Comparison of ENCODE assay signal across 12 cellular contexts in the genomic region with DNA sequence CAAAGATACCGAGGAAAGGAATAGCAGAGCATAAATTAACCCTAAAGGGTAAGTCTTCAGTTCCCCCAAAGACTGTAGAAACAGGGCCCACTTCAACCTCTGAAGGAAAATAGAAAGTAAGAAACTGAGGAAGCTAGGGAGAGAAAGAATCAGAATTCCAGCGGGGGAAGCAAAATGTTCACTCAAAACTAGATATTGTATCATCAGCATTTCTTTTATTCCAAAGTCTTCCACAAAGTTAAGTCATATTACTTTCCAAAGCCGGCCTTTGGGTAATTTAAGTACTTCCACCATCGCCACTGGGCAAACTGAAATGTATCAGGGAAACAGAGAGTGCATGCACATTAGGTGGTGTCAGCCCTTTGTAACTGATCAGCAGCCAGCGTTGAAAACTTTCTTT.
A peak's percentile ranks its signal among the peaks of the same experiment; 100 is the strongest.
DNase-seq lines count a peak whose midpoint lies in the region; ATAC-seq and TF ChIP-seq lines count a peak whose summit lies in the region.
"Had no signal": no experiment of that assay in that cellular context is flagged by ENCODE, and none has a peak within 500 bp of the region (broad histone marks: within the 10 kb centered on the region; RNA-seq: fewer than 3 reads in every experiment).

No MANE protein-coding gene starts in this region.

- H3K4me3 Mint-ChIP-seq in neural progenitor cell, result no peak overlapping the region
- H3K4me3 Mint-ChIP-seq: CD4-positive, alpha-beta T cell; GM23338 had no signal

- no peaks in the 10 kb centered on the region for H3K4me1 ChIP-seq in GM23248 (ENCODE audit: insufficient read depth)
- no peaks in the 10 kb centered on the region for H3K4me1 ChIP-seq in neural progenitor cell
- no peaks in the 10 kb centered on the region for H3K4me1 ChIP-seq in left lung
- H3K4me1 ChIP-seq in Karpas-422 (ENCODE audit: low read length), result no peaks in the 10 kb centered on the region
- H3K4me1 ChIP-seq: BLaER1 had no signal

- H3K79me2 ChIP-seq in GM23248 (ENCODE audit: insufficient read depth) (no peaks in the 10 kb centered on the region), neural progenitor cell (ENCODE audit: low read depth) (no peaks in the 10 kb centered on the region), Karpas-422 (ENCODE audit: low read length) (no peaks in the 10 kb centered on the region)

- in situ Hi-C loops in GM23248 (cut with MboI), result no loop called here

- no peaks in the 10 kb centered on the region for H3K36me3 ChIP-seq in GM23248 (ENCODE audit: low read depth)
- H3K36me3 ChIP-seq in neural progenitor cell, result no peaks in the 10 kb centered on the region
- no peaks in the 10 kb centered on the region for H3K36me3 ChIP-seq in left lung
- no peaks in the 10 kb centered on the region for H3K36me3 ChIP-seq in Karpas-422 (ENCODE audit: insufficient read depth, low read length)
- H3K36me3 ChIP-seq: BLaER1 had no signal

- H3K4me2 ChIP-seq in GM23248 (ENCODE audit: unreplicated experiment), result no peak overlapping the region
- no peak overlapping the region for H3K4me2 ChIP-seq in neural progenitor cell
- no peak overlapping the region for H3K4me2 ChIP-seq in Karpas-422 (ENCODE audit: low read depth, low read length, poor library complexity, severe bottlenecking)
- H3K4me2 ChIP-seq: BLaER1, GM23338 had no signal

- H3K27ac ChIP-seq in GM23248, result no peak overlapping the region
- H3K27ac ChIP-seq in neural progenitor cell, result no peak overlapping the region
- no peak overlapping the region for H3K27ac ChIP-seq in left lung
- H3K27ac ChIP-seq in Karpas-422 (ENCODE audit: low read length), result no peak overlapping the region
- H3K27ac ChIP-seq: BLaER1 had no signal

- no peaks in the 10 kb centered on the region for H3K36me3 Mint-ChIP-seq in neural progenitor cell

- H2AFZ ChIP-seq in GM23248, result peak overlapping the region; percentile 33; the same call in 1 of the 2 replicates
- H2AFZ ChIP-seq in neural progenitor cell (replicated peaks), result no peak overlapping the region
- H2AFZ ChIP-seq in Karpas-422 (ENCODE audit: low read length), result no peak overlapping the region
- H2AFZ ChIP-seq: GM23338 had no signal

- peaks cover 7% of the 10 kb centered on the region for H3K4me1 Mint-ChIP-seq in neural progenitor cell

- H3K27me3 Mint-ChIP-seq in neural progenitor cell (ENCODE audit: insufficient read depth, low read depth), result peaks cover 2% of the 10 kb centered on the region

- H3K9me3 ChIP-seq in GM23248 (ENCODE audit: low read depth), result no peaks in the 10 kb centered on the region
- no peaks in the 10 kb centered on the region for H3K9me3 ChIP-seq in neural progenitor cell (ENCODE audit: low read depth)
- H3K9me3 ChIP-seq in left lung, result no peaks in the 10 kb centered on the region
- no peaks in the 10 kb centered on the region for H3K9me3 ChIP-seq in Karpas-422 (ENCODE audit: low read length)
- H3K9me3 ChIP-seq: BLaER1 had no signal

- intact Hi-C loops in left lung (cut with DNase I), result no loop called here

- no peaks in the 10 kb centered on the region for H3K27me3 ChIP-seq in GM23248 (replicated peaks; ENCODE audit: insufficient read depth)
- H3K27me3 ChIP-seq in neural progenitor cell, result no peaks in the 10 kb centered on the region
- H3K27me3 ChIP-seq in left lung, result no peaks in the 10 kb centered on the region
- no peaks in the 10 kb centered on the region for H3K27me3 ChIP-seq in Karpas-422 (ENCODE audit: low read length)
- H3K27me3 ChIP-seq: BLaER1 had no signal

- H3K9me3 Mint-ChIP-seq in neural progenitor cell, result no peaks in the 10 kb centered on the region

- peak overlapping the region; percentile 44 for H3K27ac Mint-ChIP-seq in neural progenitor cell
- H3K27ac Mint-ChIP-seq: CD4-positive, alpha-beta T cell; GM23338 had no signal

- H3F3A ChIP-seq in GM23248 (ENCODE audit: insufficient read depth), result no peaks in the 10 kb centered on the region
- H3F3A ChIP-seq in neural progenitor cell (ENCODE audit: low read depth), result no peaks in the 10 kb centered on the region

- no peak for DNase-seq in GM23248
- DNase-seq in NCI-H69 (lab: John Stamatoyannopoulos, UW), result peak; percentile 25
- DNase-seq in globus pallidus (ENCODE audit: low spot score), result peak; percentile 8
- DNase-seq in neural progenitor cell (ENCODE audit: low spot score), result no peak
- DNase-seq in hypothalamus (lab: John Stamatoyannopoulos, UW), result no peak
- DNase-seq in left lung, result no peak
- DNase-seq in Karpas-422, result no peak
- DNase-seq: NCI-H187 treated with DMSO at 0.1 percent for 48 hours had no signal

- no peak for TF ChIP-seq CTCF in neural progenitor cell (IDR thresholded peaks at IDR 0.05)
- TF ChIP-seq CTCF in left lung (IDR thresholded peaks at IDR 0.05), result no peak

- H3K9ac ChIP-seq in GM23248, result no peak overlapping the region
- H3K9ac ChIP-seq in neural progenitor cell, result no peak overlapping the region
- H3K9ac ChIP-seq in Karpas-422 (ENCODE audit: low read length), result no peak overlapping the region
- H3K9ac ChIP-seq: BLaER1 had no signal

- no peaks in the 10 kb centered on the region for H3K9me2 ChIP-seq in GM23248 (ENCODE audit: insufficient read depth)
- H3K9me2 ChIP-seq in Karpas-422 (replicated peaks; ENCODE audit: insufficient read depth, low read length), result no peaks in the 10 kb centered on the region

- H4K20me1 ChIP-seq in GM23248 (ENCODE audit: insufficient read depth) (no peaks in the 10 kb centered on the region), neural progenitor cell (ENCODE audit: low read depth) (no peaks in the 10 kb centered on the region), Karpas-422 (ENCODE audit: insufficient read depth, low read depth, low read length) (no peaks in the 10 kb centered on the region)
- H4K20me1 ChIP-seq: BLaER1 had no signal

- WGBS in GM23248 (ENCODE audit: low coverage in 1 of 2, low lambda C conversion rate in 2 of 2, missing lambda C conversion rate in 2 of 2), 2 experiments, result 24 to 34% methylated on average over 5 of the region's 5 CpGs

- ATAC-seq in left lung, result no peak
- ATAC-seq: Right ventricle myocardium inferior had no signal

- H3K4me3 ChIP-seq in GM23248 (no peak overlapping the region), neural progenitor cell (no peak overlapping the region), left lung (no peak overlapping the region), Karpas-422 (ENCODE audit: low read length) (no peak overlapping the region)
- H3K4me3 ChIP-seq: BLaER1, GM23338 had no signal

Comparison
In these comparisons a context has a peak if more than half of its experiments do, and no peak if none do; other contexts are left out.
1. DNase-seq: peak in NCI-H69 (single experiment) and globus pallidus (single experiment); none in GM23248 (single experiment), neural progenitor cell (single experiment), hypothalamus (0 of 51), left lung (0 of 2) and Karpas-422 (single experiment).